32 cellular contexts compared by ENCODE assay signal in genomic region chr16:71356051-71356740, GRCh38. TPM values are rescaled to one million over a fixed set of nuclear protein-coding genes. Genes with fewer than 3 reads are reported as not detected.
"Had no signal": no experiment of that assay in that cellular context is flagged by ENCODE, and none has a peak within 500 bp of the region (broad histone marks: within the 10 kb centered on the region; RNA-seq: fewer than 3 reads in every experiment).

No MANE protein-coding gene starts in this region.

- H3K4me3 ChIP-seq: adrenal gland, body of pancreas, breast epithelium had no signal

- H3K4me1 ChIP-seq: breast epithelium had no signal

- H3K36me3 ChIP-seq: adrenal gland, brain microvascular endothelial cell, breast epithelium had no signal

- H3K9me3 ChIP-seq: adrenal gland, body of pancreas, breast epithelium had no signal

- FAIRE-seq: astrocyte, TTC549 had no signal

- H3K27ac ChIP-seq: adrenal gland, body of pancreas, brain microvascular endothelial cell, breast epithelium, VCaP had no signal

- DNase-seq: activated B cell treated with CpG ODN at 0.5 μM for 24 hours; activated CD4-positive, alpha-beta memory T cell treated with anti-CD3 and anti-CD28 coated beads for 36 hours; activated CD4-positive, alpha-beta T cell treated with anti-CD3 and anti-CD28 coated beads for 4 hours; activated CD4-positive, alpha-beta T cell treated with anti-CD3 and anti-CD28 coated beads, Interleukin-2, amount 10 ng/mL, durations not matched to agents 24 days and 14 days; activated CD4-positive, alpha-beta T cell treated with anti-CD3 and anti-CD28 coated beads, Interleukin-2, amount 50 U/mL, for 1 hour; activated CD4-positive, alpha-beta T cell treated with anti-CD3 and anti-CD28 coated beads, Interleukin-2, amount 50 U/mL, for 4 hours; activated CD4-positive, CD25-positive, alpha-beta regulatory T cell treated with anti-CD3 and anti-CD28 coated beads, Interleukin-2, amount 50 U/mL, for 72 hours; activated CD8-positive, alpha-beta memory T cell treated with anti-CD3 and anti-CD28 coated beads, Interleukin-2, amount 50 U/mL, for 4 hours; activated CD8-positive, alpha-beta T cell treated with anti-CD3 and anti-CD28 coated beads for 36 hours; activated effector memory CD4-positive, alpha-beta T cell treated with anti-CD3 and anti-CD28 coated beads, Interleukin-2, amount 50 U/mL, for 16 hours; activated gamma-delta T cell treated with Interleukin-2 at 50 U/mL for 16 hours; activated naive CD4-positive, alpha-beta T cell; activated naive CD4-positive, alpha-beta T cell treated with anti-CD3 and anti-CD28 coated beads for 36 hours; activated naive CD4-positive, alpha-beta T cell treated with anti-CD3 and anti-CD28 coated beads, Interleukin-2, amount 50 U/mL, for 16 hours; activated naive CD8-positive, alpha-beta T cell treated with anti-CD3 and anti-CD28 coated beads for 36 hours; activated T-cell treated with anti-CD3 and anti-CD28 coated beads for 4 hours; activated T-cell treated with anti-CD3 and anti-CD28 coated beads, Interleukin-2, amount 50 U/mL, for 1 hour; activated T-cell treated with anti-CD3 and anti-CD28 coated beads, Interleukin-2, amount 50 U/mL, for 4 hours; activated T-cell treated with anti-CD3 and anti-CD28 coated beads, Interleukin-2, amount 50 U/mL, for 72 hours; adrenal gland; amniotic stem cell; body of pancreas; brain microvascular endothelial cell; central memory CD4-positive, alpha-beta T cell; T-helper 1 cell; T-helper 2 cell; T-helper 9 cell had no signal

- H3K27me3 ChIP-seq: adrenal gland, brain microvascular endothelial cell had no signal

RNA-seq across cellular contexts. Expression of gene CALB2, which starts 2.3 kb away (rescaled TPM):
- polyA plus RNA-seq: aorta had no signal
